Comparison of ENCODE assay signal across 2 cellular contexts in genomic region chr2:241981076-241981700, GRCh38.
TF ChIP-seq lines count a peak whose summit lies in the region.

No MANE protein-coding gene starts in this region.

TF ChIP-seq in WTC11, 78 proteins besides CTCF, POLR2A, EP300 and RAD21:
- TF ChIP-seq ERG (CRISPR knock-in tag; IDR thresholded peaks at IDR 0.05) (no peak), PRRX2 (CRISPR knock-in tag; IDR thresholded peaks at IDR 0.05) (no peak), ATF6 (CRISPR knock-in tag; IDR thresholded peaks at IDR 0.05) (no peak), ESRRA (CRISPR knock-in tag; IDR thresholded peaks at IDR 0.05; ENCODE audit: borderline replicate concordance) (no peak), ZMAT4 (CRISPR knock-in tag; IDR thresholded peaks at IDR 0.05) (no peak), HMGA2 (CRISPR knock-in tag; IDR thresholded peaks at IDR 0.05) (no peak), ZNF423 (CRISPR knock-in tag; IDR thresholded peaks at IDR 0.05) (no peak)

TF ChIP-seq in GM23338, 12 proteins besides CTCF, POLR2A, EP300 and RAD21:
- TF ChIP-seq REST (IDR thresholded peaks at IDR 0.05; ENCODE audit: unreplicated experiment): no peak
- TF ChIP-seq CREB1 (CRISPR knock-in tag; IDR thresholded peaks at IDR 0.05; ENCODE audit: low read depth): no peak
- no peak for TF ChIP-seq ZNF462 (CRISPR knock-in tag; IDR thresholded peaks at IDR 0.05)
- no peak for TF ChIP-seq ZNF331 (CRISPR knock-in tag; IDR thresholded peaks at IDR 0.05; ENCODE audit: low read depth)
- TF ChIP-seq, protein P1, sequence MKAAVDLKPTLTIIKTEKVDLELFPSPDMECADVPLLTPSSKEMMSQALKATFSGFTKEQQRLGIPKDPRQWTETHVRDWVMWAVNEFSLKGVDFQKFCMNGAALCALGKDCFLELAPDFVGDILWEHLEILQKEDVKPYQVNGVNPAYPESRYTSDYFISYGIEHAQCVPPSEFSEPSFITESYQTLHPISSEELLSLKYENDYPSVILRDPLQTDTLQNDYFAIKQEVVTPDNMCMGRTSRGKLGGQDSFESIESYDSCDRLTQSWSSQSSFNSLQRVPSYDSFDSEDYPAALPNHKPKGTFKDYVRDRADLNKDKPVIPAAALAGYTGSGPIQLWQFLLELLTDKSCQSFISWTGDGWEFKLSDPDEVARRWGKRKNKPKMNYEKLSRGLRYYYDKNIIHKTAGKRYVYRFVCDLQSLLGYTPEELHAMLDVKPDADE (IDR thresholded peaks at IDR 0.05): no peak
- no peak for TF ChIP-seq STAT1 (IDR thresholded peaks at IDR 0.05; ENCODE audit: unreplicated experiment)
- TF ChIP-seq JUNB (IDR thresholded peaks at IDR 0.05; ENCODE audit: unreplicated experiment): no peak
- no peak for TF ChIP-seq EZH2phosphoT487 (IDR thresholded peaks at IDR 0.05; ENCODE audit: unreplicated experiment)
- no peak for TF ChIP-seq ZNF114 (CRISPR knock-in tag; IDR thresholded peaks at IDR 0.05)
- TF ChIP-seq EZH2 (IDR thresholded peaks at IDR 0.05; ENCODE audit: low read depth, unreplicated experiment): no peak
- no peak for TF ChIP-seq POLR2AphosphoS5 (IDR thresholded peaks at IDR 0.05; ENCODE audit: low read depth)
- no peak for TF ChIP-seq NANOG (IDR thresholded peaks at IDR 0.05; ENCODE audit: borderline replicate concordance)
